Comparison of ENCODE assay signal across 30 cellular contexts in the genomic region with DNA sequence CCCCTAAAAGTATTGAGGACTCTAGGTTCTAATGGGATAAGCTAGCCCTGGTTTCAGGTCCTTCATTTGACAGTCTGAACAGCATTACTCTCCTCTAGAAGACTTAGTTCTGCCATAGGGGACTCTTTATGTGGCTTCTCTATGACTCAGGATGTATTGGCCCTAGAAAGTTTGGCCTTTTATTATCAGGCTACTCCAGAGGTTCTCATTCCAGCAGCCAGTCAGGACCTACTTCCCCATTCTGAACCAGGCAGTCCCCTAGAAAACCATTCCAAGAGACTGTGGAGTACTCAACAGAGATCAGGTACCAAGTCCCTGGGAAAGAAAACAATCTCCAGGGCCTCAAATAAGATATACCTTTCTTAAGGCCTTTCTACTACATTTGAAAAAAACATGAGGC.
"Had no signal": no experiment of that assay in that cellular context is flagged by ENCODE, and none has a peak within 500 bp of the region (broad histone marks: within the 10 kb centered on the region; RNA-seq: fewer than 3 reads in every experiment).

No MANE protein-coding gene starts in this region.

- DNase-seq: activated CD4-positive, alpha-beta T cell treated with anti-CD3 and anti-CD28 coated beads for 36 hours; activated CD4-positive, CD25-positive, alpha-beta regulatory T cell; activated CD8-positive, alpha-beta memory T cell treated with anti-CD3 and anti-CD28 coated beads, Interleukin-2, amount 10 ng/mL, durations not matched to agents 7 days and 5 days; activated CD8-positive, alpha-beta T cell treated with anti-CD3 and anti-CD28 coated beads, Interleukin-2, amount 10 ng/mL, durations not matched to agents 7 days and 5 days; activated T-cell treated with anti-CD3 and anti-CD28 coated beads, Interleukin-2, amount 50 U/mL, for 48 hours; cerebellar nuclear complex; colonic mucosa; effector CD8-positive, alpha-beta T cell; erythroblast; gastrocnemius medialis; hippocampal formation; left colon; mammary epithelial cell; naive thymus-derived CD4-positive, alpha-beta T cell; pancreas; retina; stimulated activated CD4-positive, alpha-beta T cell treated with anti-CD3 and anti-CD28 coated beads, Interleukin-12 subunit alpha, Interleukin-12 subunit beta, amount 100 ng/mL, for 4 hours; stimulated activated CD4-positive, alpha-beta T cell treated with anti-CD3 and anti-CD28 coated beads, Interleukin-4, amount 100 ng/mL, for 1 hour; stimulated activated naive CD8-positive, alpha-beta T cell treated with anti-CD3 and anti-CD28 coated beads, Interleukin-15, Interleukin-2, amounts not matched to agents 100 U/mL and 50 U/mL, for 24 hours; testis; transverse colon had no signal

- H3K36me3 Mint-ChIP-seq: activated naive CD4-positive, alpha-beta T cell treated with anti-CD3 and anti-CD28 coated beads, Interleukin-2, amount 50 U/mL, for 72 hours had no signal

- H3K9me3 ChIP-seq: colonic mucosa, gastrocnemius medialis, pancreas, prostate gland, testis, transverse colon had no signal

- H3K27ac Mint-ChIP-seq: activated CD4-positive, alpha-beta T cell treated with anti-CD3 and anti-CD28 coated beads for 36 hours; activated CD8-positive, alpha-beta memory T cell treated with anti-CD3 and anti-CD28 coated beads, Interleukin-2, amount 10 ng/mL, durations not matched to agents 7 days and 5 days; activated CD8-positive, alpha-beta T cell treated with anti-CD3 and anti-CD28 coated beads, Interleukin-2, amount 10 ng/mL, durations not matched to agents 7 days and 5 days; activated naive CD4-positive, alpha-beta T cell treated with anti-CD3 and anti-CD28 coated beads, Interleukin-2, amount 50 U/mL, for 72 hours; activated T-helper 2 cell treated with anti-CD3 and anti-CD28 coated beads, Interferon-gamma antibody, Interleukin-2, Interleukin-4, amounts not matched to agents 10 μg/mL and 5 μg/mL and 100 μg/mL, durations not matched to agents 14 hours and 24 hours and 36 hours; mesothelial cell of epicardium; T-helper 2 cell treated with Interferon-gamma antibody and Interleukin-4, amounts not matched to agents 5 μg/mL and 100 μg/mL, for 36 hours had no signal

- H3K27ac ChIP-seq: colonic mucosa, gastrocnemius medialis, pancreas, prostate gland, skin epidermis, testis, transverse colon had no signal

- H3K9me3 Mint-ChIP-seq: activated naive CD4-positive, alpha-beta T cell treated with anti-CD3 and anti-CD28 coated beads, Interleukin-2, amount 50 U/mL, for 72 hours; activated T-helper 2 cell treated with anti-CD3 and anti-CD28 coated beads, Interferon-gamma antibody, Interleukin-2, Interleukin-4, amounts not matched to agents 10 μg/mL and 5 μg/mL and 100 μg/mL, durations not matched to agents 14 hours and 24 hours and 36 hours; mesothelial cell of epicardium; naive thymus-derived CD4-positive, alpha-beta T cell; T-helper 2 cell treated with Interferon-gamma antibody and Interleukin-4, amounts not matched to agents 5 μg/mL and 100 μg/mL, for 36 hours had no signal

- H3K27me3 ChIP-seq: colonic mucosa, gastrocnemius medialis, pancreas, testis, transverse colon had no signal

- H3K4me1 ChIP-seq: colonic mucosa, prostate gland had no signal

- ATAC-seq: activated CD4-positive, alpha-beta T cell treated with anti-CD3 and anti-CD28 coated beads for 36 hours; activated CD8-positive, alpha-beta memory T cell treated with anti-CD3 and anti-CD28 coated beads, Interleukin-2, amount 10 ng/mL, durations not matched to agents 7 days and 5 days; activated CD8-positive, alpha-beta T cell treated with anti-CD3 and anti-CD28 coated beads, Interleukin-2, amount 10 ng/mL, durations not matched to agents 7 days and 5 days; activated naive CD4-positive, alpha-beta T cell treated with anti-CD3 and anti-CD28 coated beads, Interleukin-2, amount 50 U/mL, for 72 hours; gastrocnemius medialis; left colon; naive thymus-derived CD4-positive, alpha-beta T cell; sciatic nerve; stimulated activated naive CD8-positive, alpha-beta T cell treated with anti-CD3 and anti-CD28 coated beads, Interleukin-15, Interleukin-2, amounts not matched to agents 100 U/mL and 50 U/mL, for 24 hours had no signal

- H3K36me3 ChIP-seq: colonic mucosa, gastrocnemius medialis, pancreas, prostate gland, transverse colon had no signal

- H3K27me3 Mint-ChIP-seq: activated CD4-positive, alpha-beta T cell treated with anti-CD3 and anti-CD28 coated beads for 36 hours; activated CD8-positive, alpha-beta memory T cell treated with anti-CD3 and anti-CD28 coated beads, Interleukin-2, amount 10 ng/mL, durations not matched to agents 7 days and 5 days; naive thymus-derived CD4-positive, alpha-beta T cell had no signal

- FAIRE-seq: keratinocyte, pancreas, TTC549 had no signal

- H3K4me3 ChIP-seq: colonic mucosa, gastrocnemius medialis, pancreas, prostate gland, skin epidermis, testis, transverse colon had no signal

- H3K4me3 Mint-ChIP-seq: activated CD4-positive, alpha-beta T cell treated with anti-CD3 and anti-CD28 coated beads for 36 hours; activated CD8-positive, alpha-beta memory T cell treated with anti-CD3 and anti-CD28 coated beads, Interleukin-2, amount 10 ng/mL, durations not matched to agents 7 days and 5 days; activated CD8-positive, alpha-beta T cell treated with anti-CD3 and anti-CD28 coated beads, Interleukin-2, amount 10 ng/mL, durations not matched to agents 7 days and 5 days; mesothelial cell of epicardium; naive thymus-derived CD4-positive, alpha-beta T cell; T-helper 2 cell treated with Interferon-gamma antibody and Interleukin-4, amounts not matched to agents 5 μg/mL and 100 μg/mL, for 36 hours had no signal
